ENCODE assay signal across 27 cellular contexts in genomic region chr1:206965781-206966180, GRCh38. TPM values are rescaled to one million over a fixed set of nuclear protein-coding genes. Genes with fewer than 3 reads are reported as not detected.
DNase-seq lines count a peak whose midpoint lies in the region; ATAC-seq, FAIRE-seq and TF ChIP-seq lines count a peak whose summit lies in the region.
"Had no signal": no experiment of that assay in that cellular context is flagged by ENCODE, and none has a peak within 500 bp of the region (broad histone marks: within the 10 kb centered on the region; RNA-seq: fewer than 3 reads in every experiment).

No MANE protein-coding gene starts in this region.

- H3K27ac ChIP-seq in A549, result no peak overlapping the region
- H3K27ac ChIP-seq in DND-41 (ENCODE audit: low read length), result peak overlapping the region; percentile 50
- no peak overlapping the region for H3K27ac ChIP-seq in HEK293 (ENCODE audit: extremely low read depth, low read depth, low read length)
- H3K27ac ChIP-seq: 22Rv1, BLaER1, C4-2B had no signal

- no peak for TF ChIP-seq EP300 in A549 (IDR thresholded peaks at IDR 0.05)

- H3K4me1 Mint-ChIP-seq in progenitor cell of endocrine pancreas (ENCODE audit: low read depth) (no peaks in the 10 kb centered on the region), HFFc6 (ENCODE audit: low read depth) (peaks cover 16% of the 10 kb centered on the region)

- H3K4me3 Mint-ChIP-seq in progenitor cell of endocrine pancreas (ENCODE audit: low read depth) (no peak overlapping the region), HFFc6 (no peak overlapping the region)
- H3K4me3 Mint-ChIP-seq: CD4-positive, alpha-beta T cell; CD8-positive, alpha-beta T cell had no signal

- H3K27me3 Mint-ChIP-seq in progenitor cell of endocrine pancreas (peaks cover 16% of the 10 kb centered on the region), HFFc6 (ENCODE audit: insufficient read depth) (peaks cover 28% of the 10 kb centered on the region)
- H3K27me3 Mint-ChIP-seq: CD4-positive, alpha-beta T cell had no signal

- H3K36me3 ChIP-seq in DND-41 (ENCODE audit: insufficient read depth, low read length) (no peaks in the 10 kb centered on the region), HEK293 (ENCODE audit: control insufficient read depth in 2 of 2, insufficient read depth in 1 of 2, low read length in 2 of 2) (no peaks in the 10 kb centered on the region)
- H3K36me3 ChIP-seq: BE2C, BLaER1 had no signal

- no peak overlapping the region for H3K9ac ChIP-seq in DND-41 (ENCODE audit: low read depth, low read length)
- H3K9ac ChIP-seq: BLaER1 had no signal

- POLR2A ChIA-PET in A549 (lab: Yijun Ruan, JAX) (no interaction called here), HEK293 (lab: Yijun Ruan, JAX) (no interaction called here)

- WGBS in A549 (ENCODE audit: missing lambda C conversion rate), result 64% methylated on average over 2 of the region's 2 CpGs

- H4K20me1 ChIP-seq in DND-41 (ENCODE audit: insufficient read depth, low read length), result no peaks in the 10 kb centered on the region
- H4K20me1 ChIP-seq: BLaER1 had no signal

- no peaks in the 10 kb centered on the region for H3K27me3 ChIP-seq in DND-41 (ENCODE audit: insufficient read depth, low read length, poor library complexity)
- H3K27me3 ChIP-seq: BLaER1 had no signal

- H3K27ac Mint-ChIP-seq in progenitor cell of endocrine pancreas, result no peak overlapping the region
- no peak overlapping the region for H3K27ac Mint-ChIP-seq in HFFc6
- H3K27ac Mint-ChIP-seq: CD4-positive, alpha-beta T cell; CD8-positive, alpha-beta T cell had no signal

- H3K4me3 ChIP-seq in A549, result no peak overlapping the region
- H3K4me3 ChIP-seq in DND-41 (ENCODE audit: low read depth in 1 of 2, low read length in 2 of 2), result no peak overlapping the region
- no peak overlapping the region for H3K4me3 ChIP-seq in HEK293 (ENCODE audit: low read depth, low read length)
- H3K4me3 ChIP-seq: BLaER1, GM12878 had no signal

- H3K4me2 ChIP-seq in A549 (no peak overlapping the region), DND-41 (ENCODE audit: insufficient read depth, low read length) (no peak overlapping the region)
- H3K4me2 ChIP-seq: BLaER1 had no signal

- H3K4me1 ChIP-seq in A549, result no peaks in the 10 kb centered on the region
- peaks cover 46% of the 10 kb centered on the region for H3K4me1 ChIP-seq in DND-41 (ENCODE audit: insufficient read depth, low read length)
- no peaks in the 10 kb centered on the region for H3K4me1 ChIP-seq in HEK293 (ENCODE audit: control insufficient read depth, insufficient read depth, low read length)
- H3K4me1 ChIP-seq: BE2C had no signal

- no peaks in the 10 kb centered on the region for H3K79me2 ChIP-seq in DND-41 (ENCODE audit: insufficient read depth, low read length)

- CTCF ChIA-PET in A549 (lab: Yijun Ruan, JAX) (interaction anchor here (0.6 to 8.9 kb wide), 8 partner anchors 8 to 1944 kb away, joined by 3 to 90 read pairs (median 3); no protein-coding TSS in a partner anchor), HEK293 (lab: Yijun Ruan, JAX) (interaction anchor here (0.5 to 1.3 kb wide), 4 partner anchors 16 to 156 kb away, joined by 3 to 4 read pairs (median 3); no protein-coding TSS in a partner anchor)

- no peak for TF ChIP-seq RAD21 in A549 (conservative IDR thresholded peaks at IDR 0.05 in 1 of 2, IDR thresholded peaks at IDR 0.05 in 1 of 2)

- H3K9me3 ChIP-seq in A549 (no peaks in the 10 kb centered on the region), DND-41 (ENCODE audit: insufficient read depth, low read length, severe bottlenecking) (no peaks in the 10 kb centered on the region), HEK293 (ENCODE audit: control insufficient read depth, insufficient read depth, low read depth, low read length) (no peaks in the 10 kb centered on the region)
- H3K9me3 ChIP-seq: BE2C, BLaER1, Caco-2 had no signal

- H3K36me3 Mint-ChIP-seq in progenitor cell of endocrine pancreas (ENCODE audit: insufficient read depth) (no peaks in the 10 kb centered on the region), HFFc6 (ENCODE audit: low read depth) (no peaks in the 10 kb centered on the region)
- H3K36me3 Mint-ChIP-seq: CD8-positive, alpha-beta T cell had no signal

- DNase-seq in A549 (ENCODE audit: low read depth in 1 of 2, low spot score in 1 of 2), result no peak
- no peak for DNase-seq in DND-41
- no peak for DNase-seq in progenitor cell of endocrine pancreas (ENCODE audit: low spot score, unreplicated experiment)
- DNase-seq in HFFc6, result no peak
- DNase-seq: ACHN; BE2C; Caco-2; Calu3; CD4-positive, alpha-beta T cell; CD8-positive, alpha-beta T cell; DMS53; DMS79; GDM1 had no signal

- FAIRE-seq in A549 (lab: Jason Lieb, UNC), result no peak
- FAIRE-seq: D721Med, GM12878, GM12892, GM18507, GM19239 had no signal

- TF ChIP-seq CTCF in A549 (IDR thresholded peaks at IDR 0.05) (no peak), DND-41 (IDR thresholded peaks at IDR 0.05; ENCODE audit: borderline replicate concordance, extremely low read depth, low read length, poor library complexity, severe bottlenecking) (no peak), HEK293 (tag by site-specific recombination; IDR thresholded peaks at IDR 0.05) (no peak), progenitor cell of endocrine pancreas (IDR thresholded peaks at IDR 0.05; ENCODE audit: unreplicated experiment) (no peak), HFFc6 (IDR thresholded peaks at IDR 0.05) (no peak)

- H3K9me3 Mint-ChIP-seq in progenitor cell of endocrine pancreas (ENCODE audit: low read depth) (no peaks in the 10 kb centered on the region), HFFc6 (no peaks in the 10 kb centered on the region)
- H3K9me3 Mint-ChIP-seq: CD4-positive, alpha-beta T cell; CD8-positive, alpha-beta T cell had no signal

- no peak overlapping the region for H2AFZ ChIP-seq in DND-41 (ENCODE audit: low read depth, low read length)

- no peak for ATAC-seq in A549
- no peak for ATAC-seq in DND-41 (ENCODE audit: insufficient read depth, low read depth)
- no peak for ATAC-seq in GM21619 (IDR thresholded peaks at IDR 0.05; ENCODE audit: unreplicated experiment)
- ATAC-seq: CD8-positive, alpha-beta T cell; GM12878 had no signal

- TF ChIP-seq POLR2A in A549 (IDR thresholded peaks at IDR 0.05; ENCODE audit: low read length), result no peak

TF ChIP-seq in A549, 52 proteins besides CTCF, POLR2A, EP300 and RAD21:
- TF ChIP-seq MAFK (IDR thresholded peaks at IDR 0.05; ENCODE audit: partially characterized antibody) (peak; percentile 26), HMGXB4 (CRISPR knock-in tag; IDR thresholded peaks at IDR 0.05; ENCODE audit: borderline replicate concordance) (no peak)

TF ChIP-seq in HEK293, 187 proteins besides CTCF, POLR2A, EP300 and RAD21:
- TF ChIP-seq ZNF398 (tag by site-specific recombination; IDR thresholded peaks at IDR 0.05) (no peak), ZSCAN30 (tag by site-specific recombination; IDR thresholded peaks at IDR 0.05) (no peak), GLI2 (tag by site-specific recombination; IDR thresholded peaks at IDR 0.05; ENCODE audit: borderline replicate concordance, low read depth) (no peak), ZIC2 (tag by site-specific recombination; IDR thresholded peaks at IDR 0.05) (peak; percentile 87)
TF ChIP-seq in HEK293: peak in this region for 1.

RNA-seq across cellular contexts. Expression of gene FCAMR, which starts 4.5 kb away (rescaled TPM):
- polyA plus RNA-seq in A549 (2011; rRNA removed) (not detected in 2 replicates), A549 (2017; fragmentation: RNase III; extraction: RNeasy Plus Mini Kit Qiagen cat#74134 plus additional on column Dnase treatment) (not detected in 3 replicates)
- not detected in 2 replicates for polyA plus RNA-seq in A549 (2012; cell fraction: cytosol; rRNA removed)
- polyA plus RNA-seq in A549 (2012; cell fraction: nucleus; rRNA removed), result 0.04 TPM in 1 of 2 replicates, not detected in the other
- polyA minus RNA-seq in A549 (2011; rRNA and poly(A)+ RNA removed), result not detected in 2 replicates
- not detected in 2 replicates for total RNA-seq in progenitor cell of endocrine pancreas
- total RNA-seq in HFFc6 (2021; fragmentation: NEBNext Ultra II Directional; extraction: Animal tissue kit (Norgen Biotek cat#: 25700)), result not detected
- total RNA-seq: A172; A673; Calu3; CD4-positive, alpha-beta T cell; CD8-positive, alpha-beta T cell; G401 had no signal
- polyA plus RNA-seq: AG04450 had no signal

RNA-seq across cellular contexts. Expression of gene PIGR, which starts 19.5 kb away (rescaled TPM):
- polyA plus RNA-seq in A549 (2011; rRNA removed), result 0.01 and 0.03 TPM in 2 replicates
- 0.01 TPM in 1 of 2 replicates, not detected in the other for polyA plus RNA-seq in A549 (2012; cell fraction: cytosol; rRNA removed)
- polyA plus RNA-seq in A549 (2012; cell fraction: nucleus; rRNA removed), result 0.01 TPM in 2 replicates
- not detected in 3 replicates for polyA plus RNA-seq in A549 (2017; fragmentation: RNase III; extraction: RNeasy Plus Mini Kit Qiagen cat#74134 plus additional on column Dnase treatment)
- polyA minus RNA-seq in A549 (2011; rRNA and poly(A)+ RNA removed), result not detected in 2 replicates
- not detected in 2 replicates for total RNA-seq in progenitor cell of endocrine pancreas
- under 1 TPM in 2 of 6 experiments, not detected in 4; 0.14 to 0.26 TPM for total RNA-seq in HFFc6 (2021; fragmentation: NEBNext Ultra II Directional; extraction: Animal tissue kit (Norgen Biotek cat#: 25700))
- total RNA-seq: A172; A673; Caco-2; CD4-positive, alpha-beta T cell; CD8-positive, alpha-beta T cell; G401 had no signal
- polyA plus RNA-seq: AG04450 had no signal

RNA-seq across cellular contexts. Expression of gene FCMR, which starts 44.0 kb away (rescaled TPM):
- 0.19 and 0.73 TPM in 2 replicates for polyA plus RNA-seq in A549 (2011; rRNA removed)
- polyA plus RNA-seq in A549 (2012; cell fraction: cytosol; rRNA removed), result 0.94 and 1.2 TPM in 2 replicates
- 0.58 and 0.61 TPM in 2 replicates for polyA plus RNA-seq in A549 (2012; cell fraction: nucleus; rRNA removed)
- polyA plus RNA-seq in A549 (2017; fragmentation: RNase III; extraction: RNeasy Plus Mini Kit Qiagen cat#74134 plus additional on column Dnase treatment), result 0.93 to 1.3 TPM (median 1.0 TPM) in 3 replicates
- polyA minus RNA-seq in A549 (2011; rRNA and poly(A)+ RNA removed), result 0.58 and 0.91 TPM in 2 replicates
- not detected in 2 replicates for total RNA-seq in progenitor cell of endocrine pancreas
- 1 to 10 TPM in 2 of 6 experiments, under 1 TPM in 4; 0.28 to 1.3 (median 0.67) TPM for total RNA-seq in HFFc6 (2021; fragmentation: NEBNext Ultra II Directional; extraction: Animal tissue kit (Norgen Biotek cat#: 25700))
- total RNA-seq: A673, Caco-2, G401 had no signal
